Comparison of ENCODE assay signal across 10 cellular contexts in genomic region chr10:132577350-132578005, GRCh38. TPM values are rescaled to one million over a fixed set of nuclear protein-coding genes. Genes with fewer than 3 reads are reported as not detected.
DNase-seq lines count a peak whose midpoint lies in the region; ATAC-seq and TF ChIP-seq lines count a peak whose summit lies in the region.
"Had no signal": no experiment of that assay in that cellular context is flagged by ENCODE, and none has a peak within 500 bp of the region (broad histone marks: within the 10 kb centered on the region; RNA-seq: fewer than 3 reads in every experiment).

No MANE protein-coding gene starts in this region.

- H3K4me3 ChIP-seq in astrocyte of the spinal cord (ENCODE audit: low read depth, low read length), result no peak overlapping the region
- H3K4me3 ChIP-seq: breast epithelium had no signal

- TF ChIP-seq CTCF in astrocyte of the spinal cord (IDR thresholded peaks at IDR 0.05; ENCODE audit: low read depth, low read length) (peak; percentile 19), GM13976 (IDR thresholded peaks at IDR 0.05; ENCODE audit: borderline replicate concordance, control extremely low read depth, extremely low read depth, insufficient read depth, missing control alignments) (no peak)

- ATAC-seq in HG03139 (IDR thresholded peaks at IDR 0.05; ENCODE audit: unreplicated experiment), result no peak

- in situ Hi-C loops in astrocyte of the spinal cord (cut with HindIII; ENCODE audit: low sequenced_read_pairs), result no loop called here
- in situ Hi-C loops in GM13976 (cut with MboI; ENCODE audit: low sequenced_read_pairs, unreplicated experiment), result no loop called here

- DNase-seq in HT-29 (ENCODE audit: low spot score) (peak; percentile 33), astrocyte of the spinal cord (ENCODE audit: low read depth, low spot score) (no peak), kidney glomerular epithelial cell (lab: John Stamatoyannopoulos, UW) (peak; percentile 11), superior temporal gyrus (ENCODE audit: extremely low spot score) (peak; percentile 61), cerebellar nuclear complex (lab: John Stamatoyannopoulos, UW) (no peak), NCI-H524 treated with DMSO at 0.1 percent for 48 hours (lab: John Stamatoyannopoulos, UW) (no peak), GM13976 (ENCODE audit: low spot score) (no peak)
- DNase-seq: NCI-H187 had no signal

RNA-seq across cellular contexts. Expression of gene INPP5A, which starts 39.9 kb away (rescaled TPM):
- 18.0 and 22.7 TPM in 2 replicates for total RNA-seq in HT-29 (2014; rRNA removed; shearing (Covaris generic))

Comparison
In these comparisons a context has a peak if more than half of its experiments do, and no peak if none do; other contexts are left out.
1. DNase-seq: peak in HT-29 (single experiment), kidney glomerular epithelial cell (single experiment) and superior temporal gyrus (single experiment); none in astrocyte of the spinal cord (single experiment), cerebellar nuclear complex (0 of 2), NCI-H524 treated with DMSO at 0.1 percent for 48 hours (single experiment) and GM13976 (single experiment).